Comparison of ENCODE assay signal across 12 cellular contexts in genomic region chr22:49916851-49917250, GRCh38. TPM values are rescaled to one million over a fixed set of nuclear protein-coding genes. Genes with fewer than 3 reads are reported as not detected.
DNase-seq lines count a peak whose midpoint lies in the region; TF ChIP-seq lines count a peak whose summit lies in the region.
"Had no signal": no experiment of that assay in that cellular context is flagged by ENCODE, and none has a peak within 500 bp of the region (broad histone marks: within the 10 kb centered on the region; RNA-seq: fewer than 3 reads in every experiment).

No MANE protein-coding gene starts in this region.

- H3K9ac ChIP-seq in NT2/D1 (ENCODE audit: insufficient read length, low read depth) (no peak overlapping the region), mammary epithelial cell (ENCODE audit: insufficient read depth, low read length) (no peak overlapping the region)

- no peaks in the 10 kb centered on the region for H4K20me1 ChIP-seq in mammary epithelial cell (ENCODE audit: insufficient read depth, low read length)

- H3K4me3 ChIP-seq in GM12864 (ENCODE audit: low read depth, low read length) (peak overlapping the region; percentile 94), NT2/D1 (ENCODE audit: insufficient read length, low read depth) (peak overlapping the region; percentile 21), mammary epithelial cell (replicated peaks in 1 of 3; ENCODE audit: insufficient read depth in 1 of 3, low read depth in 2 of 3, low read length in 3 of 3) (no peak overlapping the region)

- H3K4me3 Mint-ChIP-seq in neural crest cell: peak overlapping the region; percentile 87

- H3K27ac Mint-ChIP-seq in neural crest cell (ENCODE audit: unreplicated experiment): no peak overlapping the region

- WGBS in mammary epithelial cell (ENCODE audit: low coverage, missing lambda C conversion rate): 94% methylated on average over 12 of the region's 12 CpGs

- H3K36me3 Mint-ChIP-seq in neural crest cell (ENCODE audit: low read depth): no peaks in the 10 kb centered on the region

- H3K9me3 ChIP-seq in NT2/D1 (ENCODE audit: insufficient read depth, low read length): no peaks in the 10 kb centered on the region
- no peaks in the 10 kb centered on the region for H3K9me3 ChIP-seq in mammary epithelial cell (replicated peaks; ENCODE audit: insufficient read depth, low read length)
- H3K9me3 ChIP-seq: sigmoid colon had no signal

- no peak overlapping the region for H2AFZ ChIP-seq in mammary epithelial cell (ENCODE audit: low read depth, low read length)

- H3K79me2 ChIP-seq in mammary epithelial cell (ENCODE audit: insufficient read depth, low read length): peaks cover 24% of the 10 kb centered on the region

- intact Hi-C loops in mammary epithelial cell (cut with micrococcal nuclease): no loop called here

- in situ Hi-C loops in mammary epithelial cell (cut with MboI; ENCODE audit: low sequenced_read_pairs in 2 of 2): no loop called here

- dilution Hi-C loops in mammary epithelial cell (cut with HindIII; ENCODE audit: low sequenced_read_pairs): loop anchor here (5.0 kb wide), 2 partner anchors 95 to 120 kb away; partner anchors contain the start of gene IL17REL

- no peaks in the 10 kb centered on the region for H3K9me3 Mint-ChIP-seq in neural crest cell

- H3K4me1 ChIP-seq in NT2/D1 (ENCODE audit: insufficient read depth, insufficient read length) (peaks cover 7% of the 10 kb centered on the region), mammary epithelial cell (ENCODE audit: insufficient read depth, low read length) (peaks cover 12% of the 10 kb centered on the region)

- H3K36me3 ChIP-seq in NT2/D1 (ENCODE audit: insufficient read depth, insufficient read length, low read length) (peaks cover 42% of the 10 kb centered on the region), mammary epithelial cell (ENCODE audit: insufficient read depth, low read length) (peaks cover 2% of the 10 kb centered on the region)

- TSS peak; percentile 34 for BruUV-seq in mammary epithelial cell (replicated peaks; lab: Mats Ljungman, UMichigan)

- H3K27ac ChIP-seq in mammary epithelial cell (ENCODE audit: insufficient read depth, low read depth, low read length): no peak overlapping the region
- no peak overlapping the region for H3K27ac ChIP-seq in caudate nucleus (ENCODE audit: low read depth, low read length)

- H3K27me3 ChIP-seq in NT2/D1 (ENCODE audit: insufficient read depth, insufficient read length) (no peaks in the 10 kb centered on the region), mammary epithelial cell (ENCODE audit: insufficient read depth, low read length) (no peaks in the 10 kb centered on the region)
- H3K27me3 ChIP-seq: sigmoid colon had no signal

- CTCF ChIA-PET in mammary epithelial cell (lab: Charles Lee; ENCODE audit: low non-redundant PET): no interaction called here

- peaks cover 8% of the 10 kb centered on the region for H3K4me1 Mint-ChIP-seq in neural crest cell

- H3K27me3 Mint-ChIP-seq in neural crest cell (ENCODE audit: low read depth): no peaks in the 10 kb centered on the region

- TF ChIP-seq CTCF in GM12864 (IDR thresholded peaks at IDR 0.05; ENCODE audit: low read depth, low read length, missing control alignments): no peak
- TF ChIP-seq CTCF in mammary epithelial cell (conservative IDR thresholded peaks at IDR 0.05 in 1 of 2, IDR thresholded peaks at IDR 0.05 in 1 of 2; ENCODE audit: extremely low read depth in 1 of 2, insufficient read depth in 1 of 2, low read depth in 1 of 2, low read length in 2 of 2): no peak
- no peak for TF ChIP-seq CTCF in neural crest cell (conservative IDR thresholded peaks at IDR 0.05)

- H3K4me2 ChIP-seq in mammary epithelial cell (ENCODE audit: insufficient read depth, low read depth, low read length): peak overlapping the region; percentile 46

- no peak for DNase-seq in GM12864 (ENCODE audit: low read depth)
- no peak for DNase-seq in NT2/D1 (ENCODE audit: low read depth, low spot score)
- no peak for DNase-seq in mammary epithelial cell
- no peak for DNase-seq in neural crest cell (ENCODE audit: low read depth, low spot score)
- DNase-seq in caudate nucleus (lab: John Stamatoyannopoulos, UW): no peak
- DNase-seq in NOMO-1 (lab: John Stamatoyannopoulos, UW; ENCODE audit: unreplicated experiment in 2 of 2): no peak
- DNase-seq in OCI-M2 (lab: John Stamatoyannopoulos, UW; ENCODE audit: unreplicated experiment): no peak
- DNase-seq in cortex of kidney (lab: John Stamatoyannopoulos, UW): no peak
- DNase-seq: GF-D8, left colon, NCI-H187 treated with DMSO at 0.1 percent for 48 hours, sigmoid colon had no signal

RNA-seq across cellular contexts. Expression of gene ALG12, which starts 1.4 kb away (rescaled TPM):
- total RNA-seq in mammary epithelial cell (10 to 100 TPM; 19.0 to 19.9 TPM), neural crest cell (21.2 and 24.7 TPM in 2 replicates)
- 12.6 TPM for polyA plus RNA-seq in mammary epithelial cell
- 3.8 TPM for polyA minus RNA-seq in mammary epithelial cell

RNA-seq across cellular contexts. Expression of gene CRELD2, which starts 1.6 kb away (rescaled TPM):
- total RNA-seq in mammary epithelial cell (10 to 100 TPM; 26.5 to 51.5 TPM), neural crest cell (39.6 and 43.8 TPM in 2 replicates)
- polyA plus RNA-seq in mammary epithelial cell: 63.8 TPM
- 22.6 TPM for polyA minus RNA-seq in mammary epithelial cell

RNA-seq across cellular contexts. Expression of gene PIM3, which starts 43.7 kb away (rescaled TPM):
- total RNA-seq in mammary epithelial cell (10 to 100 TPM; 26.6 to 68.7 TPM), neural crest cell (29.9 and 31.0 TPM in 2 replicates)
- polyA plus RNA-seq in mammary epithelial cell: 11.1 TPM
- polyA minus RNA-seq in mammary epithelial cell: 6.3 TPM

Comparison
In these comparisons a context has a peak if more than half of its experiments do, and no peak if none do; other contexts are left out.
1. H3K4me3 ChIP-seq: peak in GM12864 (single experiment) and NT2/D1 (single experiment); none in mammary epithelial cell (0 of 3).